20 cellular contexts compared by ENCODE assay signal in the genomic region with DNA sequence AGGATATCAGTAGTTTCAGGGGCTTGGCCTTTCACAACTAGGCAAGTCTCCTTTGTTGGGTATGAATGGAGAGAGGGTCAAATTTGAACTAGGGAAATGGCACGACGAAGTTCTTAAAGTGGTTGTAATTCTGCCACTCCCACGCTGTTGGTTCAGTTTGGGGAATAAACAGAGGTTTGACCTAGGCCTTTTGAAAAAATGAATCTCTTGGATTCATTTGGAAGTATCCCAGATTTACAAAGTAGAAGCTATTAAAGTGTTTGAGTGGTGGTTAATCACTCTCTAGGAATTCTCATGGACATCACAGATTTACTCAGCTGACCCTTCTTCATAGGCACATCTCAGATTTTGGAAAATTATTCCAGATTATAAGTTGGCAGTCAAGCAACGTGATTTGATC. TPM values are rescaled to one million over a fixed set of nuclear protein-coding genes. Genes with fewer than 3 reads are reported as not detected.
DNase-seq lines count a peak whose midpoint lies in the region; ATAC-seq and TF ChIP-seq lines count a peak whose summit lies in the region.
"Had no signal": no experiment of that assay in that cellular context is flagged by ENCODE, and none has a peak within 500 bp of the region (broad histone marks: within the 10 kb centered on the region; RNA-seq: fewer than 3 reads in every experiment).

No MANE protein-coding gene starts in this region.

- H2BK15ac ChIP-seq in mesenchymal stem cell (ENCODE audit: low read depth, poor library complexity, severe bottlenecking) = no peak overlapping the region

- H3K4me3 ChIP-seq in right cardiac atrium (ENCODE audit: low read length) (no peak overlapping the region), heart right ventricle (no peak overlapping the region), mesenchymal stem cell (ENCODE audit: insufficient read depth in 1 of 2, low read depth in 1 of 2, low read length in 2 of 2) (no peak overlapping the region), upper lobe of right lung (no peak overlapping the region)
- H3K4me3 ChIP-seq: dorsolateral prefrontal cortex, esophagus muscularis mucosa, GM12878, MG63 had no signal

- H3K4me2 ChIP-seq in mesenchymal stem cell (ENCODE audit: low read length, poor library complexity, severe bottlenecking) = no peak overlapping the region

- no peak overlapping the region for H2BK5ac ChIP-seq in mesenchymal stem cell (ENCODE audit: low read depth, low read length, poor library complexity, severe bottlenecking)

- no peaks in the 10 kb centered on the region for H3K79me1 ChIP-seq in mesenchymal stem cell (replicated peaks; ENCODE audit: low read length, poor library complexity, severe bottlenecking)

- peak overlapping the region in 1 of 2 experiments; percentile 71 for H2BK12ac ChIP-seq in mesenchymal stem cell (ENCODE audit: low read length in 2 of 2)

- no peak overlapping the region for H4K91ac ChIP-seq in mesenchymal stem cell (ENCODE audit: low read length)

- H4K8ac ChIP-seq in mesenchymal stem cell (ENCODE audit: low read length) = no peak overlapping the region

- H3K27ac ChIP-seq in right cardiac atrium (ENCODE audit: low read length) (peak overlapping the region; percentile 29), heart right ventricle (no peak overlapping the region), VCaP (peak overlapping the region; percentile 97), mesenchymal stem cell (ENCODE audit: low read length, poor library complexity, severe bottlenecking) (no peak overlapping the region), upper lobe of right lung (peak overlapping the region; percentile 83)

- ATAC-seq in right cardiac atrium (no peak), heart right ventricle (no peak), upper lobe of right lung (no peak), HG02973 (IDR thresholded peaks at IDR 0.05; ENCODE audit: unreplicated experiment) (no peak), GM18907 (IDR thresholded peaks at IDR 0.05; ENCODE audit: unreplicated experiment) (no peak)
- ATAC-seq: GM12878 had no signal

- H2AK5ac ChIP-seq in mesenchymal stem cell (ENCODE audit: low read length, severe bottlenecking) = no peak overlapping the region

- H3K9me3 ChIP-seq in right cardiac atrium (ENCODE audit: control insufficient read depth, low read length) (no peaks in the 10 kb centered on the region), heart right ventricle (no peaks in the 10 kb centered on the region), mesenchymal stem cell (ENCODE audit: control insufficient read depth, low read length) (no peaks in the 10 kb centered on the region), upper lobe of right lung (no peaks in the 10 kb centered on the region)
- H3K9me3 ChIP-seq: esophagus muscularis mucosa, MG63 had no signal

- intact Hi-C loops in right cardiac atrium (cut with DNase I) (no loop called here), heart right ventricle (cut with DNase I) (no loop called here), upper lobe of right lung (cut with DNase I) (no loop called here)

- no peak overlapping the region for H3K23ac ChIP-seq in mesenchymal stem cell (ENCODE audit: low read length in 2 of 2)

- H2AFZ ChIP-seq in mesenchymal stem cell (ENCODE audit: low read depth, low read length) = no peak overlapping the region

- H3K14ac ChIP-seq in mesenchymal stem cell (ENCODE audit: low read length in 2 of 2) = no peak overlapping the region

- H3K9ac ChIP-seq in mesenchymal stem cell (ENCODE audit: low read length) = no peak overlapping the region

- H3K4me1 ChIP-seq in right cardiac atrium (ENCODE audit: control insufficient read depth, insufficient read depth, low read length) (peaks cover 1% of the 10 kb centered on the region), heart right ventricle (peaks cover 0 to 17% (median 0%) of the 10 kb centered on the region in 9 donors), mesenchymal stem cell (ENCODE audit: control insufficient read depth, insufficient read depth, low read depth, low read length) (peaks cover 4% of the 10 kb centered on the region), upper lobe of right lung (peaks cover 18% of the 10 kb centered on the region)
- H3K4me1 ChIP-seq: esophagus muscularis mucosa had no signal

- H3K4ac ChIP-seq in mesenchymal stem cell (ENCODE audit: low read depth in 1 of 2, low read length in 2 of 2) = peak overlapping the region in 1 of 2 experiments; percentile 12

- WGBS in right cardiac atrium = 87% methylated on average over 4 of the region's 4 CpGs
- 90 to 92% methylated on average over 4 of the region's 4 CpGs for WGBS in heart right ventricle, 2 donors
- WGBS in mesenchymal stem cell = 75% methylated on average over 4 of the region's 4 CpGs

- H2BK120ac ChIP-seq in mesenchymal stem cell (ENCODE audit: low read depth, low read length) = no peak overlapping the region

- H3K27me3 ChIP-seq in right cardiac atrium (ENCODE audit: control insufficient read depth, insufficient read depth) (no peaks in the 10 kb centered on the region), heart right ventricle (no peaks in the 10 kb centered on the region), mesenchymal stem cell (ENCODE audit: control insufficient read depth in 1 of 2, insufficient read depth in 1 of 2, low read length in 2 of 2) (peaks cover 0 to 3% of the 10 kb centered on the region in 2 experiments), upper lobe of right lung (no peaks in the 10 kb centered on the region)
- H3K27me3 ChIP-seq: dorsolateral prefrontal cortex, esophagus muscularis mucosa, MG63 had no signal

- DNase-seq in right cardiac atrium (no peak), heart right ventricle (no peak), mesenchymal stem cell (peak; percentile 43), upper lobe of right lung (no peak), amniotic stem cell (lab: John Stamatoyannopoulos, UW) (no peak)
- DNase-seq: activated CD4-positive, CD25-positive, alpha-beta regulatory T cell; activated CD8-positive, alpha-beta memory T cell treated with anti-CD3 and anti-CD28 coated beads, Interleukin-2, amount 50 U/mL, for 48 hours; activated naive CD8-positive, alpha-beta T cell treated with anti-CD3 and anti-CD28 coated beads, Interleukin-2, amount 10 ng/mL, durations not matched to agents 7 days and 5 days; Calu3; dorsolateral prefrontal cortex; kidney glomerular epithelial cell; MG63; NCI-H1694 treated with DMSO at 0.1 percent for 48 hours; NCI-H446 treated with DMSO at 0.1 percent for 48 hours; SHP77 had no signal

- H3K18ac ChIP-seq in mesenchymal stem cell (ENCODE audit: low read depth in 1 of 2, low read length in 2 of 2) = no peak overlapping the region

- TF ChIP-seq CTCF in heart right ventricle (IDR thresholded peaks at IDR 0.05) = no peak
- TF ChIP-seq CTCF in VCaP (conservative IDR thresholded peaks at IDR 0.05) = no peak
- no peak for TF ChIP-seq CTCF in upper lobe of right lung (IDR thresholded peaks at IDR 0.05)

- no peaks in the 10 kb centered on the region for H3K36me3 ChIP-seq in heart right ventricle
- H3K36me3 ChIP-seq in mesenchymal stem cell (ENCODE audit: control insufficient read depth in 1 of 2, insufficient read depth in 2 of 2, low read depth in 1 of 2, low read length in 2 of 2) = no peaks in the 10 kb centered on the region
- no peaks in the 10 kb centered on the region for H3K36me3 ChIP-seq in upper lobe of right lung
- H3K36me3 ChIP-seq: esophagus muscularis mucosa, MG63 had no signal

RNA-seq across cellular contexts. Expression of gene BATF, which starts 14.8 kb away (rescaled TPM):
- total RNA-seq in right cardiac atrium = 1 to 10 TPM in 1 of 4 donors, under 1 TPM in 2, not detected in 1; 0.53 to 3.0 (median 0.54) TPM
- 0.91 TPM for polyA plus RNA-seq in right cardiac atrium
- 1 to 10 TPM in 3 of 10 donors, under 1 TPM in 2, not detected in 5; 0.34 to 3.3 (median 1.3) TPM for total RNA-seq in heart right ventricle
- 1 to 10 TPM; 1.7 TPM for polyA plus RNA-seq in heart right ventricle
- not detected for polyA plus RNA-seq in mesenchymal stem cell (2013, experiment 1 of 2)
- polyA plus RNA-seq in mesenchymal stem cell (2013, experiment 2 of 2) = 0.04 TPM
- 4.9 TPM for total RNA-seq in upper lobe of right lung

RNA-seq across cellular contexts. Expression of gene FLVCR2, which starts 41.3 kb away (rescaled TPM):
- 1 to 10 TPM; 4.1 to 8.1 (median 6.3) TPM for total RNA-seq in right cardiac atrium
- 1.3 TPM for polyA plus RNA-seq in right cardiac atrium
- total RNA-seq in heart right ventricle = 10 to 100 TPM in 1 of 10 donors, 1 to 10 TPM in 8, under 1 TPM in 1; 0.95 to 11.3 (median 3.4) TPM
- polyA plus RNA-seq in heart right ventricle = 1 to 10 TPM; 1.1 to 1.7 TPM
- 3.0 TPM for polyA plus RNA-seq in mesenchymal stem cell (2013, experiment 1 of 2)
- 2.6 TPM for polyA plus RNA-seq in mesenchymal stem cell (2013, experiment 2 of 2)
- total RNA-seq in upper lobe of right lung = 28.6 TPM

Comparison
In these comparisons a context has a peak if more than half of its experiments do, and no peak if none do; other contexts are left out.
1. H3K27ac ChIP-seq: peak in right cardiac atrium (single experiment), VCaP (single experiment) and upper lobe of right lung (single experiment); none in heart right ventricle (0 of 10) and mesenchymal stem cell (single experiment).